In the genomic region with DNA sequence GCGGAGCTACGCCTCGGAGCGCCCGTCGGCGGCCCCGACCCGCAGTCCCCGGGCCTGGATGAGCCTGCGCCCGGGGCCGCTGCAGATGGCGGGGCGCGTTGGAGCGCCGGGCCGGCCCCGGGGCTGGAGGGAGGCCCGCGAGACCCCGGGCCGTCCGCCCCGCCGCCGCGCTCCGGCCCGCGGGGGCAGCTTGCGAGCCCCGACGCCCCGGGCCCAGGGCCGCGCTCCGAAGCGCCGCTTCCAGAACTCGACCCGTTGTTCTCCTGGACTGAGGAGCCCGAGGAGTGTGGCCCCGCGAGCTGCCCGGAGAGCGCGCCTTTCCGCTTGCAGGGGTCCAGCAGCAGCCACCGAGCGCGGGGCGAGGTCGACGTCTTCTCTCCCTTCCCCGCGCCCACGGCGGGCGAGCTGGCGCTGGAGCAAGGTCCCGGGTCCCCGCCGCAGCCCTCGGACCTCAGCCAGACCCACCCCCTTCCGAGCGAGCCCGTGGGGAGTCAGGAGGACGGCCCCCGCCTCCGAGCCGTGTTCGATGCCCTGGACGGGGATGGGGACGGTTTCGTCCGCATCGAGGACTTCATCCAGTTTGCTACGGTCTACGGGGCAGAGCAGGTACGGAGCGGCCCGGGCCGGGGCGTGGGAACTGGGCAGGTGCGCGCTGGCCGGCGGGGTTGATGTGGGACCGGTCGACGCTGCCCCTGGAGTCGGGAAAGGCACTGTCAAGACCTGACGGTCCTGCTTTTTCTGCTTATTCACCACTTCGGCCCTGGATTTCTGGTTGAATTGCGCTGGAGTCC, we compare ENCODE assay signal across 6 cellular contexts. TPM values are rescaled to one million over a fixed set of nuclear protein-coding genes. Genes with fewer than 3 reads are reported as not detected.
DNase-seq lines count a peak whose midpoint lies in the region; ATAC-seq and TF ChIP-seq lines count a peak whose summit lies in the region.

No MANE protein-coding gene starts in this region.

- H3K36me3 Mint-ChIP-seq in Caco-2 (ENCODE audit: insufficient read depth, unreplicated experiment) (no peaks in the 10 kb centered on the region), progenitor cell of endocrine pancreas (ENCODE audit: insufficient read depth) (peaks cover 8% of the 10 kb centered on the region)
- peaks cover 10% of the 10 kb centered on the region for H3K36me3 Mint-ChIP-seq in dendritic cell treated with granulocyte-macrophage colony-stimulating factor and Interleukin-4, amounts not matched to agents 40 ng/mL and 50 ng/mL, for 4 days (ENCODE audit: low read depth)

- H3K27ac Mint-ChIP-seq in Caco-2 (ENCODE audit: unreplicated experiment): no peak overlapping the region
- peak overlapping the region; percentile 67 for H3K27ac Mint-ChIP-seq in dendritic cell treated with granulocyte-macrophage colony-stimulating factor and Interleukin-4, amounts not matched to agents 40 ng/mL and 50 ng/mL, for 4 days
- H3K27ac Mint-ChIP-seq in progenitor cell of endocrine pancreas: peak overlapping the region; percentile 44

- TF ChIP-seq CTCF in Caco-2 (IDR thresholded peaks at IDR 0.05; ENCODE audit: insufficient read depth in 1 of 2, low read depth in 1 of 2, low read length in 1 of 2, severe bottlenecking in 1 of 2, unreplicated experiment in 1 of 2): no peak
- no peak for TF ChIP-seq CTCF in progenitor cell of endocrine pancreas (IDR thresholded peaks at IDR 0.05; ENCODE audit: unreplicated experiment)

- POLR2A ChIA-PET in Caco-2 (lab: Charles Lee): no interaction called here

- peak overlapping the region; percentile 50 for H3K4me3 ChIP-seq in Caco-2 (ENCODE audit: low read depth, low read length)

- intact Hi-C loops in Caco-2 (cut with micrococcal nuclease; ENCODE audit: unreplicated experiment): loop anchor here (10.0 kb wide), 1 partner anchor 58 kb away; no protein-coding TSS in a partner anchor
- intact Hi-C loops in dendritic cell treated with granulocyte-macrophage colony-stimulating factor and Interleukin-4, amounts not matched to agents 40 ng/mL and 50 ng/mL, for 4 days (cut with micrococcal nuclease): no loop called here

- DNase-seq in Caco-2 (peak in 1 of 2 experiments; percentile 29), progenitor cell of endocrine pancreas (ENCODE audit: low spot score, unreplicated experiment) (peak; percentile 41), NCI-H1092 treated with DMSO at 0.1 percent for 48 hours (lab: John Stamatoyannopoulos, UW) (no peak)
- DNase-seq in NK-92 treated with Interleukin-12 subunit alpha and Interleukin-12 subunit beta, amount 100 ng/mL, for 24 hours (lab: John Stamatoyannopoulos, UW): no peak

- peak overlapping the region; percentile 73 for H3K4me3 Mint-ChIP-seq in Caco-2 (ENCODE audit: unreplicated experiment)
- peak overlapping the region; percentile 74 for H3K4me3 Mint-ChIP-seq in dendritic cell treated with granulocyte-macrophage colony-stimulating factor and Interleukin-4, amounts not matched to agents 40 ng/mL and 50 ng/mL, for 4 days
- H3K4me3 Mint-ChIP-seq in progenitor cell of endocrine pancreas (ENCODE audit: low read depth): peak overlapping the region; percentile 87

- H3K9me3 Mint-ChIP-seq in Caco-2 (ENCODE audit: unreplicated experiment): no peaks in the 10 kb centered on the region
- H3K9me3 Mint-ChIP-seq in dendritic cell treated with granulocyte-macrophage colony-stimulating factor and Interleukin-4, amounts not matched to agents 40 ng/mL and 50 ng/mL, for 4 days: no peaks in the 10 kb centered on the region
- H3K9me3 Mint-ChIP-seq in progenitor cell of endocrine pancreas (ENCODE audit: low read depth): no peaks in the 10 kb centered on the region

- H3K27me3 Mint-ChIP-seq in Caco-2 (ENCODE audit: insufficient read depth, unreplicated experiment) (no peaks in the 10 kb centered on the region), progenitor cell of endocrine pancreas (peaks cover 15% of the 10 kb centered on the region)
- peaks cover 33% of the 10 kb centered on the region for H3K27me3 Mint-ChIP-seq in dendritic cell treated with granulocyte-macrophage colony-stimulating factor and Interleukin-4, amounts not matched to agents 40 ng/mL and 50 ng/mL, for 4 days

- H3K4me1 ChIP-seq in Caco-2: no peaks in the 10 kb centered on the region; the same call in 1 of the 2 replicates

- no TSS peak for BruUV-seq in Caco-2 (replicated peaks; lab: Mats Ljungman, UMichigan)

- CTCF ChIA-PET in Caco-2 (lab: Charles Lee): interaction anchor here (1.0 kb wide), 1 partner anchor 69 kb away, joined by 3 read pairs; no protein-coding TSS in a partner anchor

- peaks cover 11% of the 10 kb centered on the region for H3K4me1 Mint-ChIP-seq in Caco-2 (ENCODE audit: low read depth, unreplicated experiment)
- H3K4me1 Mint-ChIP-seq in dendritic cell treated with granulocyte-macrophage colony-stimulating factor and Interleukin-4, amounts not matched to agents 40 ng/mL and 50 ng/mL, for 4 days (ENCODE audit: low read depth): peaks cover 40% of the 10 kb centered on the region
- peaks cover 23% of the 10 kb centered on the region for H3K4me1 Mint-ChIP-seq in progenitor cell of endocrine pancreas (ENCODE audit: low read depth)

- no peaks in the 10 kb centered on the region for H3K36me3 ChIP-seq in Caco-2 (ENCODE audit: control insufficient read depth, insufficient read depth, low read length)

- H3K9me3 ChIP-seq in Caco-2: no peaks in the 10 kb centered on the region

- H3K27me3 ChIP-seq in Caco-2 (replicated peaks; ENCODE audit: control insufficient read depth, insufficient read depth, low read length): no peaks in the 10 kb centered on the region; the same call in 1 of the 2 replicates

- ATAC-seq in HG03432 (IDR thresholded peaks at IDR 0.05; ENCODE audit: unreplicated experiment): peak; percentile 13

RNA-seq across cellular contexts. Expression of a gene that starts 0.9 kb away (rescaled TPM):
- total RNA-seq in Caco-2 (2022) (31.3 and 35.8 TPM in 2 replicates), progenitor cell of endocrine pancreas (92.7 and 97.9 TPM in 2 replicates)

RNA-seq across cellular contexts. Expression of a gene that starts 24.6 kb away (rescaled TPM):
- total RNA-seq in Caco-2 (2022) (50.2 and 52.6 TPM in 2 replicates), progenitor cell of endocrine pancreas (39.4 and 41.3 TPM in 2 replicates)

RNA-seq across cellular contexts. Expression of a gene that starts 29.3 kb away (rescaled TPM):
- total RNA-seq in Caco-2 (2022) (140 and 150 TPM in 2 replicates), progenitor cell of endocrine pancreas (151 and 154 TPM in 2 replicates)

RNA-seq across cellular contexts. Expression of a gene that starts 44.5 kb away (rescaled TPM):
- total RNA-seq in Caco-2 (2022) (85.5 and 87.1 TPM in 2 replicates), progenitor cell of endocrine pancreas (92.7 and 92.9 TPM in 2 replicates)

RNA-seq across cellular contexts. Expression of a gene that starts 56.0 kb away (rescaled TPM):
- total RNA-seq in Caco-2 (2022): 82.4 and 91.2 TPM in 2 replicates
- 82.7 and 85.3 TPM in 2 replicates for total RNA-seq in progenitor cell of endocrine pancreas
